ENCODE assay signal across 17 cellular contexts in the genomic region with DNA sequence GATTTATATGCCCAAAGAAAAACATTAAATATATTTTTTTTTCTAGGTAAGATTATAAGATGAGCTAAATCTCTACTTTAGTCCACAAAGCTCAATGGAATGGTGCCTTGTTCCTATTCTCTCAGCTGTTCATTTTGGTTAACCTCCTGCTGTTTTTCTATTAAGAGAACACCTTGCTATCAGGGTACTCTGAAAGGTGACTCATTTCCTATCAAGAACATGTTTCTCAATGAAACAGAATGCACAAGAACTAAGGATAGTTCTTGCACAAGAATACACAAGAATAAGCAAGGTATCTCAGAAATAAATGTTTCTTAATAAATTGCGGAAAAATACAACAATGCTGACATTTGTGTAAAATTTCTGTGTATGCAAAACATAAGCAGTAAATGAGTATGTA. TPM values are rescaled to one million over a fixed set of nuclear protein-coding genes. Genes with fewer than 3 reads are reported as not detected.
DNase-seq lines count a peak whose midpoint lies in the region; ATAC-seq and FAIRE-seq lines count a peak whose summit lies in the region.
"Had no signal": no experiment of that assay in that cellular context is flagged by ENCODE, and none has a peak within 500 bp of the region (broad histone marks: within the 10 kb centered on the region; RNA-seq: fewer than 3 reads in every experiment).

No MANE protein-coding gene starts in this region.

- DNase-seq in activated CD4-positive, CD25-positive, alpha-beta regulatory T cell treated with anti-CD3 and anti-CD28 coated beads, Interleukin-2, amount 50 U/mL, for 72 hours: no peak
- DNase-seq in NCI-H226 (peak; percentile 92), pons (ENCODE audit: low spot score) (peak; percentile 6), posterior vena cava (ENCODE audit: low spot score) (no peak), RCC 7860 (ENCODE audit: low spot score) (no peak)
- DNase-seq in effector memory CD8-positive, alpha-beta T cell: no peak
- DNase-seq: ACHN; activated naive CD8-positive, alpha-beta T cell treated with anti-CD3 and anti-CD28 coated beads, Interleukin-2, amount 10 ng/mL, durations not matched to agents 7 days and 5 days; cortex of kidney; esophagus squamous epithelium; NCI-H1105 treated with DMSO at 0.1 percent for 48 hours; NCI-H345; right lobe of liver; stimulated activated CD4-positive, alpha-beta T cell treated with anti-CD3 and anti-CD28 coated beads, Interleukin-4, amount 100 ng/mL, for 24 hours; uterus had no signal

- H3K9me3 Mint-ChIP-seq in effector memory CD8-positive, alpha-beta T cell: no peaks in the 10 kb centered on the region
- H3K9me3 Mint-ChIP-seq: activated naive CD8-positive, alpha-beta T cell treated with anti-CD3 and anti-CD28 coated beads, Interleukin-2, amount 10 ng/mL, durations not matched to agents 7 days and 5 days had no signal

- ATAC-seq in activated CD4-positive, CD25-positive, alpha-beta regulatory T cell treated with anti-CD3 and anti-CD28 coated beads, Interleukin-2, amount 50 U/mL, for 24 hours: peak; percentile 24 to 25
- ATAC-seq in effector memory CD8-positive, alpha-beta T cell (replicated peaks): no peak
- ATAC-seq in GM21367 (IDR thresholded peaks at IDR 0.05; ENCODE audit: unreplicated experiment): no peak
- ATAC-seq: right lobe of liver had no signal

- peak overlapping the region; percentile 4 to 47 for H3K27ac Mint-ChIP-seq in effector memory CD8-positive, alpha-beta T cell
- H3K27ac Mint-ChIP-seq: activated naive CD8-positive, alpha-beta T cell treated with anti-CD3 and anti-CD28 coated beads, Interleukin-2, amount 10 ng/mL, durations not matched to agents 7 days and 5 days had no signal

- peaks cover 5 to 25% of the 10 kb centered on the region in 2 donors for H3K4me1 Mint-ChIP-seq in effector memory CD8-positive, alpha-beta T cell (ENCODE audit: low read depth in 2 of 2)

- H3K4me3 Mint-ChIP-seq in effector memory CD8-positive, alpha-beta T cell: no peak overlapping the region
- H3K4me3 Mint-ChIP-seq: activated naive CD8-positive, alpha-beta T cell treated with anti-CD3 and anti-CD28 coated beads, Interleukin-2, amount 10 ng/mL, durations not matched to agents 7 days and 5 days had no signal

- intact Hi-C loops in posterior vena cava (cut with DNase I): no loop called here

- H3K27me3 Mint-ChIP-seq in effector memory CD8-positive, alpha-beta T cell: no peaks in the 10 kb centered on the region
- H3K27me3 Mint-ChIP-seq: activated naive CD8-positive, alpha-beta T cell treated with anti-CD3 and anti-CD28 coated beads, Interleukin-2, amount 10 ng/mL, durations not matched to agents 7 days and 5 days had no signal

- no peak for FAIRE-seq in RCC 7860 (lab: Jason Lieb, UNC)

- peaks cover 38% of the 10 kb centered on the region for H3K36me3 Mint-ChIP-seq in effector memory CD8-positive, alpha-beta T cell (ENCODE audit: insufficient read depth)

RNA-seq across cellular contexts. Expression of a gene that starts 14.1 kb away (rescaled TPM):
- total RNA-seq in posterior vena cava: 1 to 10 TPM in 1 of 2 donors, under 1 TPM in 1; 0.52 to 1.8 TPM

Comparison
In these comparisons a context has a peak if more than half of its experiments do, and no peak if none do; other contexts are left out.
1. ATAC-seq: peak in activated CD4-positive, CD25-positive, alpha-beta regulatory T cell treated with anti-CD3 and anti-CD28 coated beads, Interleukin-2, amount 50 U/mL, for 24 hours (2 of 2); none in effector memory CD8-positive, alpha-beta T cell (single experiment) and GM21367 (single experiment).
2. DNase-seq: peak in NCI-H226 (single experiment) and pons (single experiment); none in activated CD4-positive, CD25-positive, alpha-beta regulatory T cell treated with anti-CD3 and anti-CD28 coated beads, Interleukin-2, amount 50 U/mL, for 72 hours (single experiment), effector memory CD8-positive, alpha-beta T cell (0 of 3), posterior vena cava (single experiment) and RCC 7860 (single experiment).